Comparison of ENCODE assay signal across 27 cellular contexts in the genomic region with DNA sequence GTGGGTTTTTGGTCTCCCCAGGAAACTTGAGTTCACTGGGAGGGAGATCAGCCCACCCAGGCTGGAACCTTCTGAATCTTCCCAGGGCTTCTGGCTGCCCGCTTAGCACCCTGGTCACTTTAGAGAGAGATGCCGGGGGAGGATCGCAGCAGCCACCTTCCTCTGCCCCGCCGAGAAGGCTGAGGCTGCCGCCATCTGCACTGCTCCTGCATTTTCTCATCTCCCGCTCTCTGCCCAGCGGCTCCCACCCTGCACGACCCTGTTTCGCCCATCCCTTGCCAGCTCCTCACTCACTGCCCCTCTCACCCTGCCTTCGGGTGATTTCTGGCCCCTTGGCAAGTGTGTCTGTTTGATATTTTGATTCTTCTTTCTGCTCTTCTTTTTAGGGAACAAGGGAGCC.
DNase-seq lines count a peak whose midpoint lies in the region; ATAC-seq, FAIRE-seq and TF ChIP-seq lines count a peak whose summit lies in the region.
"Had no signal": no experiment of that assay in that cellular context is flagged by ENCODE, and none has a peak within 500 bp of the region (broad histone marks: within the 10 kb centered on the region; RNA-seq: fewer than 3 reads in every experiment).

No MANE protein-coding gene starts in this region.

- no peak overlapping the region for H3K9ac ChIP-seq in H1 (replicated peaks in 1 of 4; ENCODE audit: extremely low read depth in 1 of 4, low read depth in 3 of 4, low read length in 3 of 4)

- POLR2A ChIA-PET in H1 (lab: Charles Lee; ENCODE audit: partially characterized antibody): no interaction called here

- H3K23ac ChIP-seq in H1 (ENCODE audit: insufficient read length): no peak overlapping the region

- no peaks in the 10 kb centered on the region for H3K9me3 Mint-ChIP-seq in activated naive CD4-positive, alpha-beta T cell treated with anti-CD3 and anti-CD28 coated beads for 36 hours
- no peaks in the 10 kb centered on the region for H3K9me3 Mint-ChIP-seq in stimulated activated naive B cell treated with anti-CD40 and anti-IgM and Interleukin-4, amounts not matched to agents 10 μg/mL and 1 μg/mL and 100 μg/mL, for 72 hours
- H3K9me3 Mint-ChIP-seq: activated B cell treated with CpG ODN at 0.5 μM for 24 hours had no signal

- H3K56ac ChIP-seq in H1 (replicated peaks; ENCODE audit: insufficient read length, low read depth, low read length): no peak overlapping the region

- TF ChIP-seq POLR2A in H1 (IDR thresholded peaks at IDR 0.05; ENCODE audit: control extremely low read depth in 1 of 2, low read depth in 2 of 2, low read length in 2 of 2): no peak

- H3K36me3 ChIP-seq in H1 (ENCODE audit: control insufficient read depth in 2 of 4, insufficient read depth in 4 of 4, low read length in 3 of 4): peaks cover 0 to 7% (median 0%) of the 10 kb centered on the region in 4 experiments; a peak in 3 of 8 replicates
- H3K36me3 ChIP-seq: pancreas had no signal

- peaks cover 0 to 10% (median 5%) of the 10 kb centered on the region in 4 experiments; a peak in 5 of 7 replicates for H3K4me1 ChIP-seq in H1 (replicated peaks in 1 of 4; ENCODE audit: control insufficient read depth in 3 of 4, insufficient read depth in 4 of 4, low read length in 3 of 4)
- H3K4me1 ChIP-seq: pancreas, testis had no signal

- H3K27me3 ChIP-seq in H1 (replicated peaks in 1 of 4; ENCODE audit: control insufficient read depth in 3 of 4, extremely low read depth in 1 of 4, insufficient read depth in 3 of 4, low read length in 3 of 4): no peaks in the 10 kb centered on the region
- H3K27me3 ChIP-seq: heart right ventricle, pancreas, spleen, testis had no signal

- H4K91ac ChIP-seq in H1 (replicated peaks; ENCODE audit: insufficient read length, low read length): no peak overlapping the region

- H2AK5ac ChIP-seq in H1 (ENCODE audit: low read depth, low read length): no peak overlapping the region

- H3K36me3 Mint-ChIP-seq in activated naive CD4-positive, alpha-beta T cell treated with anti-CD3 and anti-CD28 coated beads for 36 hours (ENCODE audit: low read depth): peaks cover 31% of the 10 kb centered on the region
- peaks cover 41 to 50% of the 10 kb centered on the region in 2 donors for H3K36me3 Mint-ChIP-seq in stimulated activated naive B cell treated with anti-CD40 and anti-IgM and Interleukin-4, amounts not matched to agents 10 μg/mL and 1 μg/mL and 100 μg/mL, for 72 hours

- no peak overlapping the region; the same call in 1 of the 2 replicates for H2BK5ac ChIP-seq in H1 (ENCODE audit: low read depth, low read length)

- no peak overlapping the region for H2BK120ac ChIP-seq in H1 (replicated peaks; ENCODE audit: low read depth, low read length)

- H3K79me2 ChIP-seq in H1 (ENCODE audit: control insufficient read depth in 1 of 2, insufficient read depth in 2 of 2, low read length in 2 of 2): no peaks in the 10 kb centered on the region

- no peak overlapping the region for H2BK15ac ChIP-seq in H1 (ENCODE audit: low read length)

- no peak for FAIRE-seq in H1 (lab: Jason Lieb, UNC)
- FAIRE-seq: K562, pancreas, urothelium cell line had no signal

- H3K4me3 ChIP-seq in H1 (ENCODE audit: extremely low read depth in 1 of 4, insufficient read depth in 2 of 4, low read depth in 3 of 4, low read length in 4 of 4): no peak overlapping the region
- H3K4me3 ChIP-seq: heart right ventricle, K562, pancreas, spleen, testis had no signal

- 0 out of 2 replicates have a peak overlapping the region, but pooled peaks have one; percentile 7 for H2BK12ac ChIP-seq in H1 (ENCODE audit: low read depth, low read length)

- 93% methylated on average over 11 of the region's 11 CpGs; no CpG with 5 or more reads in 1 of the 2 experiments for WGBS in H1 (ENCODE audit: extremely low coverage in 1 of 2, insufficient coverage in 1 of 2, insufficient read length in 1 of 2, insufficient replicate concordance in 2 of 2, low coverage in 1 of 2, low lambda C conversion rate in 2 of 2, missing lambda C conversion rate in 1 of 2), 2 experiments

- no peaks in the 10 kb centered on the region for H4K20me1 ChIP-seq in H1 (replicated peaks in 1 of 2; ENCODE audit: control insufficient read depth in 1 of 2, insufficient read depth in 2 of 2, low read length in 2 of 2)

- no peaks in the 10 kb centered on the region for H3K23me2 ChIP-seq in H1 (ENCODE audit: low read depth, low read length)

- no peaks in the 10 kb centered on the region for H3K27me3 Mint-ChIP-seq in activated naive CD4-positive, alpha-beta T cell treated with anti-CD3 and anti-CD28 coated beads for 36 hours (ENCODE audit: low read depth)
- H3K27me3 Mint-ChIP-seq in stimulated activated naive B cell treated with anti-CD40 and anti-IgM and Interleukin-4, amounts not matched to agents 10 μg/mL and 1 μg/mL and 100 μg/mL, for 72 hours: no peaks in the 10 kb centered on the region
- H3K27me3 Mint-ChIP-seq: activated B cell treated with CpG ODN at 0.5 μM for 24 hours had no signal

- H3K4me1 Mint-ChIP-seq in activated naive CD4-positive, alpha-beta T cell treated with anti-CD3 and anti-CD28 coated beads for 36 hours (ENCODE audit: low read depth): no peaks in the 10 kb centered on the region
- H3K4me1 Mint-ChIP-seq in stimulated activated naive B cell treated with anti-CD40 and anti-IgM and Interleukin-4, amounts not matched to agents 10 μg/mL and 1 μg/mL and 100 μg/mL, for 72 hours: peaks cover 8 to 11% of the 10 kb centered on the region in 2 donors
- H3K4me1 Mint-ChIP-seq: activated B cell treated with CpG ODN at 0.5 μM for 24 hours had no signal

- peak overlapping the region; percentile 22 for H3K27ac Mint-ChIP-seq in activated naive CD4-positive, alpha-beta T cell treated with anti-CD3 and anti-CD28 coated beads for 36 hours
- H3K27ac Mint-ChIP-seq in stimulated activated naive B cell treated with anti-CD40 and anti-IgM and Interleukin-4, amounts not matched to agents 10 μg/mL and 1 μg/mL and 100 μg/mL, for 72 hours: peak overlapping the region; percentile 77
- H3K27ac Mint-ChIP-seq: activated B cell treated with CpG ODN at 0.5 μM for 24 hours had no signal

- H2AFZ ChIP-seq in H1 (ENCODE audit: low read length): no peak overlapping the region

- H3K18ac ChIP-seq in H1 (ENCODE audit: extremely low read depth, low read length): no peak overlapping the region

- no peaks in the 10 kb centered on the region for H3K9me3 ChIP-seq in H1 (ENCODE audit: insufficient read depth in 2 of 2, low read depth in 1 of 2, low read length in 1 of 2)
- H3K9me3 ChIP-seq: heart right ventricle, pancreas, spleen, testis had no signal

- H3K4ac ChIP-seq in H1 (replicated peaks; ENCODE audit: insufficient read length, low read depth, low read length): no peak overlapping the region

- no peak overlapping the region for H2BK20ac ChIP-seq in H1 (ENCODE audit: low read length)

- no peak overlapping the region for H4K8ac ChIP-seq in H1 (ENCODE audit: extremely low read depth, insufficient read depth, low read length)

- no peak for ATAC-seq in stimulated activated naive B cell treated with anti-CD40 and anti-IgM and Interleukin-4, amounts not matched to agents 10 μg/mL and 1 μg/mL and 100 μg/mL, for 72 hours (replicated peaks)
- ATAC-seq: heart right ventricle, K562, left colon, pancreas, right cardiac atrium, Right ventricle myocardium inferior had no signal

- TF ChIP-seq EP300 in Ishikawa (IDR thresholded peaks at IDR 0.05; ENCODE audit: borderline replicate concordance) (no peak), H1 (IDR thresholded peaks at IDR 0.05; ENCODE audit: borderline replicate concordance in 1 of 2, low read depth in 2 of 2, low read length in 2 of 2) (no peak)

- no peak overlapping the region for H3K14ac ChIP-seq in H1 (ENCODE audit: insufficient read length)

- no peak overlapping the region for H3K4me3 Mint-ChIP-seq in activated naive CD4-positive, alpha-beta T cell treated with anti-CD3 and anti-CD28 coated beads for 36 hours
- peak overlapping the region in 1 of 2 donors; percentile 2 for H3K4me3 Mint-ChIP-seq in stimulated activated naive B cell treated with anti-CD40 and anti-IgM and Interleukin-4, amounts not matched to agents 10 μg/mL and 1 μg/mL and 100 μg/mL, for 72 hours
- H3K4me3 Mint-ChIP-seq: activated B cell treated with CpG ODN at 0.5 μM for 24 hours had no signal

- CTCF ChIA-PET in activated naive CD4-positive, alpha-beta T cell treated with anti-CD3 and anti-CD28 coated beads for 36 hours (lab: Charles Lee): no interaction called here
- CTCF ChIA-PET in H1 (lab: Charles Lee; ENCODE audit: partially characterized antibody): interaction anchor here (1.8 kb wide), 1 partner anchor 15 kb away, joined by 7 read pairs; no protein-coding TSS in a partner anchor

- TF ChIP-seq RAD21 in Ishikawa (IDR thresholded peaks at IDR 0.05; ENCODE audit: low read depth) (no peak), H1 (IDR thresholded peaks at IDR 0.05 in 1 of 2, conservative IDR thresholded peaks at IDR 0.05 in 1 of 2; ENCODE audit: low read depth in 2 of 2, low read length in 2 of 2) (no peak)

- intact Hi-C loops in activated naive CD4-positive, alpha-beta T cell treated with anti-CD3 and anti-CD28 coated beads for 36 hours (cut with micrococcal nuclease): no loop called here

- TF ChIP-seq CTCF in H1 (IDR thresholded peaks at IDR 0.05; ENCODE audit: control extremely low read depth in 1 of 3, insufficient read depth in 1 of 3, low read depth in 1 of 3, low read length in 3 of 3): no peak

- no peaks in the 10 kb centered on the region for H3K79me1 ChIP-seq in H1 (ENCODE audit: low read depth, low read length)

- DNase-seq in activated naive CD4-positive, alpha-beta T cell treated with anti-CD3 and anti-CD28 coated beads for 36 hours: no peak
- no peak for DNase-seq in activated naive CD4-positive, alpha-beta T cell (lab: John Stamatoyannopoulos, UW)
- no peak for DNase-seq in H1 (ENCODE audit: low read depth in 1 of 2, low spot score in 2 of 2)
- DNase-seq in stimulated activated naive B cell treated with anti-CD40 and anti-IgM and Interleukin-4, amounts not matched to agents 10 μg/mL and 1 μg/mL and 100 μg/mL, for 72 hours: no peak
- DNase-seq in DMS153 treated with DMSO at 0.1 percent for 48 hours (lab: John Stamatoyannopoulos, UW; ENCODE audit: unreplicated experiment): no peak
- DNase-seq in amniotic stem cell (lab: John Stamatoyannopoulos, UW): no peak
- DNase-seq: activated B cell treated with CpG ODN at 0.5 μM for 24 hours; activated CD4-positive, alpha-beta T cell treated with anti-CD3 and anti-CD28 coated beads, Interleukin-2, amount 50 U/mL, for 48 hours; activated T-cell treated with anti-CD3 and anti-CD28 coated beads, Interleukin-2, amount 50 U/mL, for 48 hours; effector CD8-positive, alpha-beta T cell; foreskin fibroblast; heart right ventricle; left colon; NCI-H2081; NCI-H446; OCI-M1; pancreas; right cardiac atrium; spleen; stimulated activated CD4-positive, alpha-beta T cell treated with anti-CD3 and anti-CD28 coated beads, Interleukin-2, amount 100 ng/mL, for 48 hours; stimulated activated naive CD4-positive, alpha-beta T cell treated with Interleukin-2 at 50 U/mL for 16 hours; testis had no signal

- no peak overlapping the region for H3K27ac ChIP-seq in H1 (ENCODE audit: low read depth, low read length)
- H3K27ac ChIP-seq: C4-2B, heart right ventricle, pancreas, testis had no signal

- H3K4me2 ChIP-seq in H1 (ENCODE audit: insufficient read depth in 1 of 2, low read depth in 2 of 2, low read length in 2 of 2): no peak overlapping the region

- no peak overlapping the region for H4K5ac ChIP-seq in H1 (ENCODE audit: insufficient read length, low read depth, low read length)

TF ChIP-seq in H1, 55 proteins besides CTCF, POLR2A, EP300 and RAD21 (continues in another document):
- no peak for TF ChIP-seq SP2 (IDR thresholded peaks at IDR 0.05; ENCODE audit: low read length)
